ENCODE assay signal across 1 cellular context in the genomic region with DNA sequence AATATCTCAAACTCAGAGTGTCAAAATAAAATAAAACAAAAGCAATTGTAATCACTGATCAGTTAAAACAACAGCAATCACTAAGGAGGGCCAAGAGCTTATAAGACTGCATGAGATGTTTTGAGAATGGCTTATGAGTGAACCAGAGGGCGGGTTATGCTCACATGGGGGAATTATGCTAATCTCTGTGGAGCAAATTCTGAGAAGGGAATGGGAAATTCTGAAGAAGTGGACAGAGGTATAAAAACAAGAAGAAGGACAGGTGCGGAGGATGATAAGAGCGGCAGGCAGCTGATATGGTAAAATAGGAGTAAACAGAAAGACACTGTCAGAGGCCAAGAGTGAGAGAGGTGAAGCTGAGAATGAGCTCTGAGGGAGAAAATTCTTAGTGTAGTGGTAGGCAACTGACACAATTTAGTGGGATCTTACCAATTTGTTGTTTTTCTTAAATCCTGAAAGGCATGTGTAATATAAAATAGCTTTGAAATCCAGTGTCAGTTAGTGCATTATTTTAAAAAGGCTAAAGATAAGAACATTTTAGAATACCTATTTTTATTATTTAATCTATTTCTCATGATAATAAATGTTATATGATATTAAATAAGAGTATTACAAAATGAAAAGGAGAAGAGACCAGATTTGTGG.
A peak's percentile ranks its signal among the peaks of the same experiment; 100 is the strongest.
TF ChIP-seq lines count a peak whose summit lies in the region.

No MANE protein-coding gene starts in this region.

TF ChIP-seq in K562, 482 proteins besides CTCF, POLR2A, EP300 and RAD21 (continued from another document and continues in another):
- TF ChIP-seq ZNF79 (CRISPR knock-in tag; IDR thresholded peaks at IDR 0.05; ENCODE audit: low read depth) (no peak), GABPB1 (CRISPR knock-in tag; IDR thresholded peaks at IDR 0.05) (no peak), SUPT5H (IDR thresholded peaks at IDR 0.05) (no peak), ZNF586 (CRISPR knock-in tag; conservative IDR thresholded peaks at IDR 0.05) (no peak), HMBOX1 (IDR thresholded peaks at IDR 0.05) (peak; percentile 19; the same call in 1 of the 2 replicates), BCOR (IDR thresholded peaks at IDR 0.05) (peak; percentile 79), NONO (IDR thresholded peaks at IDR 0.05; ENCODE audit: low read depth in 2 of 2, low read length in 1 of 2) (no peak), SIN3B (IDR thresholded peaks at IDR 0.05; ENCODE audit: low read depth) (no peak), BDP1 (IDR thresholded peaks at IDR 0.05; ENCODE audit: insufficient read depth, insufficient read length) (no peak), POLR2AphosphoS5 (IDR thresholded peaks at IDR 0.05; ENCODE audit: control insufficient read depth, insufficient read depth, low read depth, low read length) (peak; percentile 90), ATF4 (CRISPR knock-in tag; IDR thresholded peaks at IDR 0.05) (no peak), ATF6 (CRISPR knock-in tag; IDR thresholded peaks at IDR 0.05) (no peak), ZKSCAN8 (CRISPR knock-in tag; IDR thresholded peaks at IDR 0.05) (no peak), NBN (IDR thresholded peaks at IDR 0.05; ENCODE audit: low read depth) (peak; percentile 99), ID3 (CRISPR knock-in tag; IDR thresholded peaks at IDR 0.05) (no peak), ID3 (tag; IDR thresholded peaks at IDR 0.05) (peak; percentile 83; the same call in 1 of the 2 replicates), MEIS2 (IDR thresholded peaks at IDR 0.05; ENCODE audit: partially characterized antibody) (peak; percentile 69), MCM7 (IDR thresholded peaks at IDR 0.05) (no peak), FOXJ2 (tag; IDR thresholded peaks at IDR 0.05) (peak; percentile 92), PHB2 (IDR thresholded peaks at IDR 0.05; ENCODE audit: low read depth) (peak; percentile 91), ZNF24 (IDR thresholded peaks at IDR 0.05) (peak; percentile 45; the same call in 1 of the 2 replicates), KLF10 (CRISPR knock-in tag; IDR thresholded peaks at IDR 0.05) (no peak), STAT5B (CRISPR knock-in tag; IDR thresholded peaks at IDR 0.05) (no peak), HDAC1 (IDR thresholded peaks at IDR 0.05) (peak in 1 of 2 experiments; percentile 92; a peak in 2 of 4 replicates), MEF2D (tag; conservative IDR thresholded peaks at IDR 0.05; ENCODE audit: low read depth) (0 out of 2 replicates have a peak, but pooled peaks have one; percentile 23), MBD2 (IDR thresholded peaks at IDR 0.05; ENCODE audit: borderline replicate concordance, low read depth) (peak; percentile 72), SMAD4 (CRISPR knock-in tag; conservative IDR thresholded peaks at IDR 0.05) (peak; percentile 71), ZNF282 (CRISPR knock-in tag; IDR thresholded peaks at IDR 0.05) (no peak), CBFA2T3 (IDR thresholded peaks at IDR 0.05) (peak; percentile 99), CREB5 (CRISPR knock-in tag; IDR thresholded peaks at IDR 0.05) (no peak), ZBTB7A (IDR thresholded peaks at IDR 0.05; ENCODE audit: borderline replicate concordance, control insufficient read depth, low read depth, low read length) (no peak), HOXB6 (CRISPR knock-in tag; IDR thresholded peaks at IDR 0.05; ENCODE audit: borderline replicate concordance) (no peak), KAT8 (IDR thresholded peaks at IDR 0.05; ENCODE audit: low read depth) (no peak), GTF2F1 (IDR thresholded peaks at IDR 0.05; ENCODE audit: low read depth, low read length) (0 out of 2 replicates have a peak, but pooled peaks have one; percentile 38), GATAD2A (IDR thresholded peaks at IDR 0.05) (peak; percentile 94), MCM2 (IDR thresholded peaks at IDR 0.05; ENCODE audit: low read depth) (no peak), PTRF (tag; IDR thresholded peaks at IDR 0.05) (no peak), PATZ1 (CRISPR knock-in tag; IDR thresholded peaks at IDR 0.05; ENCODE audit: borderline replicate concordance) (no peak), ZBTB9 (CRISPR knock-in tag; IDR thresholded peaks at IDR 0.05) (no peak), ZNF263 (CRISPR knock-in tag; IDR thresholded peaks at IDR 0.05; ENCODE audit: borderline replicate concordance) (no peak), HMG20A (CRISPR knock-in tag; conservative IDR thresholded peaks at IDR 0.05) (no peak), JUND (IDR thresholded peaks at IDR 0.05; ENCODE audit: borderline replicate concordance, low read depth, low read length) (peak; percentile 82), JUND (tag; IDR thresholded peaks at IDR 0.05; ENCODE audit: borderline replicate concordance, low read depth, low read length) (peak; percentile 76; the same call in 1 of the 3 replicates), MECOM (CRISPR knock-in tag; IDR thresholded peaks at IDR 0.05) (peak; percentile 69; the same call in 1 of the 2 replicates), SOX6 (IDR thresholded peaks at IDR 0.05) (peak; percentile 98), BRCA1 (IDR thresholded peaks at IDR 0.05) (no peak), BRCA1 (CRISPR knock-in tag; IDR thresholded peaks at IDR 0.05) (no peak), RBM17 (IDR thresholded peaks at IDR 0.05; ENCODE audit: borderline replicate concordance, low read depth, low read length) (no peak), SAP30 (IDR thresholded peaks at IDR 0.05; ENCODE audit: borderline replicate concordance, insufficient read depth, low read depth, low read length, poor library complexity, severe bottlenecking) (no peak), ZNF695 (CRISPR knock-in tag; IDR thresholded peaks at IDR 0.05) (no peak), NFIC (IDR thresholded peaks at IDR 0.05) (peak; percentile 91), IFI16 (CRISPR knock-in tag; IDR thresholded peaks at IDR 0.05) (no peak)
- TF ChIP-seq, protein P1, sequence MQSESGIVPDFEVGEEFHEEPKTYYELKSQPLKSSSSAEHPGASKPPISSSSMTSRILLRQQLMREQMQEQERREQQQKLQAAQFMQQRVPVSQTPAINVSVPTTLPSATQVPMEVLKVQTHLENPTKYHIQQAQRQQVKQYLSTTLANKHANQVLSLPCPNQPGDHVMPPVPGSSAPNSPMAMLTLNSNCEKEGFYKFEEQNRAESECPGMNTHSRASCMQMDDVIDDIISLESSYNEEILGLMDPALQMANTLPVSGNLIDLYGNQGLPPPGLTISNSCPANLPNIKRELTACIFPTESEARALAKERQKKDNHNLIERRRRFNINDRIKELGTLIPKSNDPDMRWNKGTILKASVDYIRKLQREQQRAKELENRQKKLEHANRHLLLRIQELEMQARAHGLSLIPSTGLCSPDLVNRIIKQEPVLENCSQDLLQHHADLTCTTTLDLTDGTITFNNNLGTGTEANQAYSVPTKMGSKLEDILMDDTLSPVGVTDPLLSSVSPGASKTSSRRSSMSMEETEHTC (IDR thresholded peaks at IDR 0.05) = no peak
- TF ChIP-seq, protein P2, sequence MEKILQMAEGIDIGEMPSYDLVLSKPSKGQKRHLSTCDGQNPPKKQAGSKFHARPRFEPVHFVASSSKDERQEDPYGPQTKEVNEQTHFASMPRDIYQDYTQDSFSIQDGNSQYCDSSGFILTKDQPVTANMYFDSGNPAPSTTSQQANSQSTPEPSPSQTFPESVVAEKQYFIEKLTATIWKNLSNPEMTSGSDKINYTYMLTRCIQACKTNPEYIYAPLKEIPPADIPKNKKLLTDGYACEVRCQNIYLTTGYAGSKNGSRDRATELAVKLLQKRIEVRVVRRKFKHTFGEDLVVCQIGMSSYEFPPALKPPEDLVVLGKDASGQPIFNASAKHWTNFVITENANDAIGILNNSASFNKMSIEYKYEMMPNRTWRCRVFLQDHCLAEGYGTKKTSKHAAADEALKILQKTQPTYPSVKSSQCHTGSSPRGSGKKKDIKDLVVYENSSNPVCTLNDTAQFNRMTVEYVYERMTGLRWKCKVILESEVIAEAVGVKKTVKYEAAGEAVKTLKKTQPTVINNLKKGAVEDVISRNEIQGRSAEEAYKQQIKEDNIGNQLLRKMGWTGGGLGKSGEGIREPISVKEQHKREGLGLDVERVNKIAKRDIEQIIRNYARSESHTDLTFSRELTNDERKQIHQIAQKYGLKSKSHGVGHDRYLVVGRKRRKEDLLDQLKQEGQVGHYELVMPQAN (IDR thresholded peaks at IDR 0.05; ENCODE audit: borderline replicate concordance) = peak; percentile 74; the same call in 1 of the 2 replicates
